In the genomic region with DNA sequence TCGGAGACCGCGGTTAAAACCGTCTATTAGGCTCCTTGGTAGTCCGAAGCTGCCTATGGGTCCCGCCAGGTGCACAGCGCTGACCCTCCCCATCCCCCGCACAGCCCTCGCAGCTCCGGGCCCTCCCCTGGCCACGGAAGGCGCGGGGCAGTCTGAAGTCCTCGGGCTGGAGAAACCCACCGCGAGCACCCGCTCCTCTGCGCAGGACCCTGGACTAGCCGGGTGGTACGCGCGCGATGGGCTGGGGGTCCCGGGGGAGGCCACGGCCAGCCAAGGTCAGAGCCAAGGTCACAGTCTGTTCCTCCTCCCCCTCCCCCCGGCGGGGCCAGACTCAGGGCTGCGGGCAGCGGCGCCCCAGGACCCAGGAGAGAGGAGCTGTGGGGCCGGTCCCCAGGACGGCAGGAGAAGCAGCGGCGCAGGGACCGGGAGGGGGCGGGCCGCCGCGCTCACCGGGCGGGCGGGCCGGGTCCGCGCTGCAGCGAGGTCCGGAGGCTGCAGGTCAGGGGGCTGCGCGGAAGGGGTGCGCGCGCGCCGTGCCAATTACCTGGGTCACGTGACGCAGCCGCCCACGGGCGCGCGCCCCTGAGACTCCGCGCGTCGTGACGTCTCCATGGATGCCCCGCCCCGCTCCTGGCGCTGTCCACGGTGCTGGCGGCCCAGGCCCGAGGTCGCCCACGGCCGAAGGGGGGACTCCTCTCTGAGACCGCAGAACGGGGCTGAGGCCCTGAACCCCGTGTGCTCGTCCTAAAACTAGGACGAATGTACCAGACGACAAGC, we compare ENCODE assay signal across 1 cellular context.
TF ChIP-seq lines count a peak whose summit lies in the region.

Gene OGDHL, minus strand, starts transcription at position 535 of the 777 bp plus-strand sequence. CDS start 3,731 bp downstream, outside the sequence.

TF ChIP-seq in K562, 482 proteins besides CTCF, POLR2A, EP300 and RAD21 (continued from another document and continues in another):
- no peak for TF ChIP-seq KLF10 (CRISPR knock-in tag; IDR thresholded peaks at IDR 0.05)
- TF ChIP-seq TEAD2 (tag; IDR thresholded peaks at IDR 0.05): no peak
- TF ChIP-seq PCBP1 (IDR thresholded peaks at IDR 0.05; ENCODE audit: low read depth, low read length, poor library complexity, severe bottlenecking): peak; percentile 76
- peak; percentile 41 to 91; a peak in 1 of 4 replicates for TF ChIP-seq TEAD1 (CRISPR knock-in tag; IDR thresholded peaks at IDR 0.05)
- TF ChIP-seq KAT8 (IDR thresholded peaks at IDR 0.05; ENCODE audit: low read depth): no peak
- TF ChIP-seq ZNF764 (CRISPR knock-in tag; IDR thresholded peaks at IDR 0.05; ENCODE audit: low read depth): no peak
- TF ChIP-seq, protein P1, sequence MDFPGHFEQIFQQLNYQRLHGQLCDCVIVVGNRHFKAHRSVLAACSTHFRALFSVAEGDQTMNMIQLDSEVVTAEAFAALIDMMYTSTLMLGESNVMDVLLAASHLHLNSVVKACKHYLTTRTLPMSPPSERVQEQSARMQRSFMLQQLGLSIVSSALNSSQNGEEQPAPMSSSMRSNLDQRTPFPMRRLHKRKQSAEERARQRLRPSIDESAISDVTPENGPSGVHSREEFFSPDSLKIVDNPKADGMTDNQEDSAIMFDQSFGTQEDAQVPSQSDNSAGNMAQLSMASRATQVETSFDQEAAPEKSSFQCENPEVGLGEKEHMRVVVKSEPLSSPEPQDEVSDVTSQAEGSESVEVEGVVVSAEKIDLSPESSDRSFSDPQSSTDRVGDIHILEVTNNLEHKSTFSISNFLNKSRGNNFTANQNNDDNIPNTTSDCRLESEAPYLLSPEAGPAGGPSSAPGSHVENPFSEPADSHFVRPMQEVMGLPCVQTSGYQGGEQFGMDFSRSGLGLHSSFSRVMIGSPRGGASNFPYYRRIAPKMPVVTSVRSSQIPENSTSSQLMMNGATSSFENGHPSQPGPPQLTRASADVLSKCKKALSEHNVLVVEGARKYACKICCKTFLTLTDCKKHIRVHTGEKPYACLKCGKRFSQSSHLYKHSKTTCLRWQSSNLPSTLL (IDR thresholded peaks at IDR 0.05): no peak
- TF ChIP-seq SAFB (IDR thresholded peaks at IDR 0.05; ENCODE audit: borderline replicate concordance, low read depth, low read length): peak; percentile 45; the same call in 1 of the 2 replicates
- no peak for TF ChIP-seq HLTF (IDR thresholded peaks at IDR 0.05)
- peak; percentile 95 for TF ChIP-seq BHLHE40 (IDR thresholded peaks at IDR 0.05; ENCODE audit: low read length)
- no peak for TF ChIP-seq ELK3 (CRISPR knock-in tag; IDR thresholded peaks at IDR 0.05)
- TF ChIP-seq NEUROD1 (IDR thresholded peaks at IDR 0.05; ENCODE audit: borderline replicate concordance, low read depth, low read length, partially characterized antibody): no peak
- TF ChIP-seq STAT5A (IDR thresholded peaks at IDR 0.05; ENCODE audit: borderline replicate concordance, low read length): no peak
- TF ChIP-seq RBM22 (IDR thresholded peaks at IDR 0.05; ENCODE audit: low read depth, low read length, poor library complexity, severe bottlenecking): no peak
- no peak for TF ChIP-seq POU5F1 (IDR thresholded peaks at IDR 0.05; ENCODE audit: borderline replicate concordance, low read depth, low read length, partially characterized antibody)
- peak; percentile 96 for TF ChIP-seq RAD51 (IDR thresholded peaks at IDR 0.05; ENCODE audit: borderline replicate concordance, low read depth)
- TF ChIP-seq CBFA2T2 (conservative IDR thresholded peaks at IDR 0.05): peak; percentile 85
- TF ChIP-seq HNRNPL (IDR thresholded peaks at IDR 0.05; ENCODE audit: low read depth, low read length): no peak; the same call in 1 of the 2 replicates
- TF ChIP-seq, protein P2, sequence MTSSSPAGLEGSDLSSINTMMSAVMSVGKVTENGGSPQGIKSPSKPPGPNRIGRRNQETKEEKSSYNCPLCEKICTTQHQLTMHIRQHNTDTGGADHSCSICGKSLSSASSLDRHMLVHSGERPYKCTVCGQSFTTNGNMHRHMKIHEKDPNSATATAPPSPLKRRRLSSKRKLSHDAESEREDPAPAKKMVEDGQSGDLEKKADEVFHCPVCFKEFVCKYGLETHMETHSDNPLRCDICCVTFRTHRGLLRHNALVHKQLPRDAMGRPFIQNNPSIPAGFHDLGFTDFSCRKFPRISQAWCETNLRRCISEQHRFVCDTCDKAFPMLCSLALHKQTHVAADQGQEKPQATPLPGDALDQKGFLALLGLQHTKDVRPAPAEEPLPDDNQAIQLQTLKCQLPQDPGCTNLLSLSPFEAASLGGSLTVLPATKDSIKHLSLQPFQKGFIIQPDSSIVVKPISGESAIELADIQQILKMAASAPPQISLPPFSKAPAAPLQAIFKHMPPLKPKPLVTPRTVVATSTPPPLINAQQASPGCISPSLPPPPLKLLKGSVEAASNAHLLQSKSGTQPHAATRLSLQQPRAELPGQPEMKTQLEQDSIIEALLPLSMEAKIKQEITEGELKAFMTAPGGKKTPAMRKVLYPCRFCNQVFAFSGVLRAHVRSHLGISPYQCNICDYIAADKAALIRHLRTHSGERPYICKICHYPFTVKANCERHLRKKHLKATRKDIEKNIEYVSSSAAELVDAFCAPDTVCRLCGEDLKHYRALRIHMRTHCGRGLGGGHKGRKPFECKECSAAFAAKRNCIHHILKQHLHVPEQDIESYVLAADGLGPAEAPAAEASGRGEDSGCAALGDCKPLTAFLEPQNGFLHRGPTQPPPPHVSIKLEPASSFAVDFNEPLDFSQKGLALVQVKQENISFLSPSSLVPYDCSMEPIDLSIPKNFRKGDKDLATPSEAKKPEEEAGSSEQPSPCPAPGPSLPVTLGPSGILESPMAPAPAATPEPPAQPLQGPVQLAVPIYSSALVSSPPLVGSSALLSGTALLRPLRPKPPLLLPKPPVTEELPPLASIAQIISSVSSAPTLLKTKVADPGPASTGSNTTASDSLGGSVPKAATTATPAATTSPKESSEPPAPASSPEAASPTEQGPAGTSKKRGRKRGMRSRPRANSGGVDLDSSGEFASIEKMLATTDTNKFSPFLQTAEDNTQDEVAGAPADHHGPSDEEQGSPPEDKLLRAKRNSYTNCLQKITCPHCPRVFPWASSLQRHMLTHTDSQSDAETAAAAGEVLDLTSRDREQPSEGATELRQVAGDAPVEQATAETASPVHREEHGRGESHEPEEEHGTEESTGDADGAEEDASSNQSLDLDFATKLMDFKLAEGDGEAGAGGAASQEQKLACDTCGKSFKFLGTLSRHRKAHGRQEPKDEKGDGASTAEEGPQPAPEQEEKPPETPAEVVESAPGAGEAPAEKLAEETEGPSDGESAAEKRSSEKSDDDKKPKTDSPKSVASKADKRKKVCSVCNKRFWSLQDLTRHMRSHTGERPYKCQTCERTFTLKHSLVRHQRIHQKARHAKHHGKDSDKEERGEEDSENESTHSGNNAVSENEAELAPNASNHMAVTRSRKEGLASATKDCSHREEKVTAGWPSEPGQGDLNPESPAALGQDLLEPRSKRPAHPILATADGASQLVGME (CRISPR knock-in tag; IDR thresholded peaks at IDR 0.05): peak; percentile 40; the same call in 1 of the 2 replicates
- no peak for TF ChIP-seq ARID3A (IDR thresholded peaks at IDR 0.05; ENCODE audit: borderline replicate concordance, low read depth, low read length)
- TF ChIP-seq, protein P3, sequence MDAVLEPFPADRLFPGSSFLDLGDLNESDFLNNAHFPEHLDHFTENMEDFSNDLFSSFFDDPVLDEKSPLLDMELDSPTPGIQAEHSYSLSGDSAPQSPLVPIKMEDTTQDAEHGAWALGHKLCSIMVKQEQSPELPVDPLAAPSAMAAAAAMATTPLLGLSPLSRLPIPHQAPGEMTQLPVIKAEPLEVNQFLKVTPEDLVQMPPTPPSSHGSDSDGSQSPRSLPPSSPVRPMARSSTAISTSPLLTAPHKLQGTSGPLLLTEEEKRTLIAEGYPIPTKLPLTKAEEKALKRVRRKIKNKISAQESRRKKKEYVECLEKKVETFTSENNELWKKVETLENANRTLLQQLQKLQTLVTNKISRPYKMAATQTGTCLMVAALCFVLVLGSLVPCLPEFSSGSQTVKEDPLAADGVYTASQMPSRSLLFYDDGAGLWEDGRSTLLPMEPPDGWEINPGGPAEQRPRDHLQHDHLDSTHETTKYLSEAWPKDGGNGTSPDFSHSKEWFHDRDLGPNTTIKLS (IDR thresholded peaks at IDR 0.05; ENCODE audit: borderline replicate concordance, low read depth): no peak
- TF ChIP-seq, protein P4, sequence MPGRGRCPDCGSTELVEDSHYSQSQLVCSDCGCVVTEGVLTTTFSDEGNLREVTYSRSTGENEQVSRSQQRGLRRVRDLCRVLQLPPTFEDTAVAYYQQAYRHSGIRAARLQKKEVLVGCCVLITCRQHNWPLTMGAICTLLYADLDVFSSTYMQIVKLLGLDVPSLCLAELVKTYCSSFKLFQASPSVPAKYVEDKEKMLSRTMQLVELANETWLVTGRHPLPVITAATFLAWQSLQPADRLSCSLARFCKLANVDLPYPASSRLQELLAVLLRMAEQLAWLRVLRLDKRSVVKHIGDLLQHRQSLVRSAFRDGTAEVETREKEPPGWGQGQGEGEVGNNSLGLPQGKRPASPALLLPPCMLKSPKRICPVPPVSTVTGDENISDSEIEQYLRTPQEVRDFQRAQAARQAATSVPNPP (IDR thresholded peaks at IDR 0.05; ENCODE audit: borderline replicate concordance, insufficient read depth, insufficient read length): no peak
- TF ChIP-seq RB1 (IDR thresholded peaks at IDR 0.05; ENCODE audit: low read depth): peak; percentile 85
- TF ChIP-seq CREB3 (tag; conservative IDR thresholded peaks at IDR 0.05; ENCODE audit: low read depth): no peak
- TF ChIP-seq ZFX (CRISPR knock-in tag; IDR thresholded peaks at IDR 0.05): peak; percentile 6; the same call in 1 of the 2 replicates
- no peak for TF ChIP-seq CSDE1 (IDR thresholded peaks at IDR 0.05)
- no peak for TF ChIP-seq SNIP1 (IDR thresholded peaks at IDR 0.05; ENCODE audit: low read depth)
- no peak for TF ChIP-seq GABPB2 (CRISPR knock-in tag; conservative IDR thresholded peaks at IDR 0.05)
- no peak for TF ChIP-seq RBM14 (IDR thresholded peaks at IDR 0.05; ENCODE audit: borderline replicate concordance, insufficient read depth, low read depth, low read length)
- TF ChIP-seq CCAR2 (IDR thresholded peaks at IDR 0.05; ENCODE audit: low read depth, low read length): no peak
- TF ChIP-seq RFX7 (CRISPR knock-in tag; IDR thresholded peaks at IDR 0.05): no peak
- 0 out of 2 replicates have a peak, but pooled peaks have one; percentile 60 for TF ChIP-seq ZBTB43 (CRISPR knock-in tag; IDR thresholded peaks at IDR 0.05)
- no peak for TF ChIP-seq HDAC2 (IDR thresholded peaks at IDR 0.05)
- TF ChIP-seq E2F6 (IDR thresholded peaks at IDR 0.05; ENCODE audit: borderline replicate concordance in 1 of 2, extremely low read depth in 1 of 2, insufficient read depth in 1 of 2, insufficient read length in 1 of 2, low read depth in 1 of 2, low read length in 1 of 2, poor library complexity in 1 of 2, severe bottlenecking in 1 of 2): peak in 1 of 2 experiments; percentile 26
- TF ChIP-seq E4F1 (CRISPR knock-in tag; IDR thresholded peaks at IDR 0.05; ENCODE audit: borderline replicate concordance): no peak
- TF ChIP-seq ZC3H8 (IDR thresholded peaks at IDR 0.05): no peak
